1 cellular context compared by ENCODE assay signal in the genomic region with DNA sequence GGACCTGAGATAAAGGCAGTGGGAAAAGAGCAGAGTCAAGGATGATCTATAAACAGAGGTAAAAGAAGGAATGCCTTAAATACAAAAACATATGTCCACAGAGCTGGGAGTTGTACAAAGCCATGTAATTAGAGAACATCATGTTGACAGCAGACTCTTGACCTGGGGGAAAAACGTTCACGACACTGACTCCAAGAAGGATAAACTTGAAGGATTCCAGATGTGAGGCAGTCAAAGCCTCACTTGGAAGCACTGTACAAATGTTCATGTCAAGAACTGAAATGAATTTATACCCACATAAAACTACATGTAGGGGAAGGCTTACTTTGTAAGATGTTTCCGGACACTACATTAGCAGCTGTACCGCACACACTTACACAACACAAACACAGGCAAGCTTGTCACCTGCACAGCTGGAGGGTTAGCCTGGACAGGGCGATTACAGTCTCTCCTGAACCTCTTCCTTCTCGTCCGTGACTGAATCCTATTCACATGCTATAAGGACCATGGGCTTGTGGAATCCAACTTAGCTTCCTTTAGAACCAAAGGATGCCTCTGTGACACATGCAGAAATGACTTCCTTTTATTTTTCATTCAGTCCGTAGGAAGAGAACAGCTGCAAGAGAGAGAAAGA.
TF ChIP-seq lines count a peak whose summit lies in the region.

No MANE protein-coding gene starts in this region.

TF ChIP-seq in GM23338, 12 proteins besides CTCF, POLR2A, EP300 and RAD21 (continued from another document):
- TF ChIP-seq JUNB (IDR thresholded peaks at IDR 0.05; ENCODE audit: unreplicated experiment) (no peak), STAT1 (IDR thresholded peaks at IDR 0.05; ENCODE audit: unreplicated experiment) (no peak), ZNF114 (CRISPR knock-in tag; IDR thresholded peaks at IDR 0.05) (no peak)
- TF ChIP-seq, protein P1, sequence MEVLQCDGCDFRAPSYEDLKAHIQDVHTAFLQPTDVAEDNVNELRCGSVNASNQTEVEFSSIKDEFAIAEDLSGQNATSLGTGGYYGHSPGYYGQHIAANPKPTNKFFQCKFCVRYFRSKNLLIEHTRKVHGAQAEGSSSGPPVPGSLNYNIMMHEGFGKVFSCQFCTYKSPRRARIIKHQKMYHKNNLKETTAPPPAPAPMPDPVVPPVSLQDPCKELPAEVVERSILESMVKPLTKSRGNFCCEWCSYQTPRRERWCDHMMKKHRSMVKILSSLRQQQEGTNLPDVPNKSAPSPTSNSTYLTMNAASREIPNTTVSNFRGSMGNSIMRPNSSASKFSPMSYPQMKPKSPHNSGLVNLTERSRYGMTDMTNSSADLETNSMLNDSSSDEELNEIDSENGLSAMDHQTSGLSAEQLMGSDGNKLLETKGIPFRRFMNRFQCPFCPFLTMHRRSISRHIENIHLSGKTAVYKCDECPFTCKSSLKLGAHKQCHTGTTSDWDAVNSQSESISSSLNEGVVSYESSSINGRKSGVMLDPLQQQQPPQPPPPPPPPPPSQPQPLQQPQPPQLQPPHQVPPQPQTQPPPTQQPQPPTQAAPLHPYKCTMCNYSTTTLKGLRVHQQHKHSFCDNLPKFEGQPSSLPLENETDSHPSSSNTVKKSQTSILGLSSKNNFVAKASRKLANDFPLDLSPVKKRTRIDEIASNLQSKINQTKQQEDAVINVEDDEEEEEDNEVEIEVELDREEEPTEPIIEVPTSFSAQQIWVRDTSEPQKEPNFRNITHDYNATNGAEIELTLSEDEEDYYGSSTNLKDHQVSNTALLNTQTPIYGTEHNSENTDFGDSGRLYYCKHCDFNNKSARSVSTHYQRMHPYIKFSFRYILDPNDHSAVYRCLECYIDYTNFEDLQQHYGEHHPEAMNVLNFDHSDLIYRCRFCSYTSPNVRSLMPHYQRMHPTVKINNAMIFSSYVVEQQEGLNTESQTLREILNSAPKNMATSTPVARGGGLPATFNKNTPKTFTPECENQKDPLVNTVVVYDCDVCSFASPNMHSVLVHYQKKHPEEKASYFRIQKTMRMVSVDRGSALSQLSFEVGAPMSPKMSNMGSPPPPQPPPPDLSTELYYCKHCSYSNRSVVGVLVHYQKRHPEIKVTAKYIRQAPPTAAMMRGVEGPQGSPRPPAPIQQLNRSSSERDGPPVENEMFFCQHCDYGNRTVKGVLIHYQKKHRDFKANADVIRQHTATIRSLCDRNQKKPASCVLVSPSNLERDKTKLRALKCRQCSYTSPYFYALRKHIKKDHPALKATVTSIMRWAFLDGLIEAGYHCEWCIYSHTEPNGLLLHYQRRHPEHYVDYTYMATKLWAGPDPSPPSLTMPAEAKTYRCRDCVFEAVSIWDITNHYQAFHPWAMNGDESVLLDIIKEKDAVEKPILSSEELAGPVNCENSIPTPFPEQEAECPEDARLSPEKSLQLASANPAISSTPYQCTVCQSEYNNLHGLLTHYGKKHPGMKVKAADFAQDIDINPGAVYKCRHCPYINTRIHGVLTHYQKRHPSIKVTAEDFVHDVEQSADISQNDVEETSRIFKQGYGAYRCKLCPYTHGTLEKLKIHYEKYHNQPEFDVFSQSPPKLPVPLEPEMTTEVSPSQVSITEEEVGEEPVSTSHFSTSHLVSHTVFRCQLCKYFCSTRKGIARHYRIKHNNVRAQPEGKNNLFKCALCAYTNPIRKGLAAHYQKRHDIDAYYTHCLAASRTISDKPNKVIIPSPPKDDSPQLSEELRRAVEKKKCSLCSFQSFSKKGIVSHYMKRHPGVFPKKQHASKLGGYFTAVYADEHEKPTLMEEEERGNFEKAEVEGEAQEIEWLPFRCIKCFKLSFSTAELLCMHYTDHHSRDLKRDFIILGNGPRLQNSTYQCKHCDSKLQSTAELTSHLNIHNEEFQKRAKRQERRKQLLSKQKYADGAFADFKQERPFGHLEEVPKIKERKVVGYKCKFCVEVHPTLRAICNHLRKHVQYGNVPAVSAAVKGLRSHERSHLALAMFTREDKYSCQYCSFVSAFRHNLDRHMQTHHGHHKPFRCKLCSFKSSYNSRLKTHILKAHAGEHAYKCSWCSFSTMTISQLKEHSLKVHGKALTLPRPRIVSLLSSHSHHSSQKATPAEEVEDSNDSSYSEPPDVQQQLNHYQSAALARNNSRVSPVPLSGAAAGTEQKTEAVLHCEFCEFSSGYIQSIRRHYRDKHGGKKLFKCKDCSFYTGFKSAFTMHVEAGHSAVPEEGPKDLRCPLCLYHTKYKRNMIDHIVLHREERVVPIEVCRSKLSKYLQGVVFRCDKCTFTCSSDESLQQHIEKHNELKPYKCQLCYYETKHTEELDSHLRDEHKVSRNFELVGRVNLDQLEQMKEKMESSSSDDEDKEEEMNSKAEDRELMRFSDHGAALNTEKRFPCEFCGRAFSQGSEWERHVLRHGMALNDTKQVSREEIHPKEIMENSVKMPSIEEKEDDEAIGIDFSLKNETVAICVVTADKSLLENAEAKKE (CRISPR knock-in tag; IDR thresholded peaks at IDR 0.05) = no peak
